25 cellular contexts compared by ENCODE assay signal in genomic region chr9:123924727-123925126, GRCh38.
"Had no signal": no experiment of that assay in that cellular context is flagged by ENCODE, and none has a peak within 500 bp of the region (broad histone marks: within the 10 kb centered on the region; RNA-seq: fewer than 3 reads in every experiment).

No MANE protein-coding gene starts in this region.

- H3K27me3 ChIP-seq: ovary, sigmoid colon, stomach, tibial artery had no signal

- H3K27me3 Mint-ChIP-seq: activated B cell treated with CpG ODN at 0.5 μM for 24 hours; activated CD8-positive, alpha-beta memory T cell treated with anti-CD3 and anti-CD28 coated beads, Interleukin-2, amount 10 ng/mL, durations not matched to agents 7 days and 5 days; activated naive CD4-positive, alpha-beta T cell treated with anti-CD3 and anti-CD28 coated beads, Interleukin-2, amount 50 U/mL, for 24 hours; naive B cell; progenitor cell of endocrine pancreas; stimulated activated naive B cell treated with anti-CD40 and anti-IgM and Interleukin-4, amounts not matched to agents 10 μg/mL and 1 μg/mL and 100 μg/mL, for 72 hours had no signal

- H3K9me3 Mint-ChIP-seq: activated naive CD4-positive, alpha-beta T cell treated with anti-CD3 and anti-CD28 coated beads, Interleukin-2, amount 50 U/mL, for 24 hours had no signal

- DNase-seq: activated B cell treated with CpG ODN at 0.5 μM for 24 hours; activated CD4-positive, alpha-beta T cell treated with anti-CD3 and anti-CD28 coated beads, Interleukin-2, amount 50 U/mL, for 1 hour; activated CD8-positive, alpha-beta memory T cell treated with anti-CD3 and anti-CD28 coated beads, Interleukin-2, amount 10 ng/mL, durations not matched to agents 7 days and 5 days; activated CD8-positive, alpha-beta T cell treated with anti-CD3 and anti-CD28 coated beads, Interleukin-2, amount 10 ng/mL, durations not matched to agents 7 days and 5 days; activated T-cell treated with anti-CD3 and anti-CD28 coated beads, Interleukin-2, amount 50 U/mL, for 48 hours; anterior cingulate cortex; dermis blood vessel endothelial cell; effector CD4-positive, alpha-beta T cell; left ventricle myocardium inferior; naive B cell; nephron progenitor cell; ovary; sigmoid colon; stimulated activated CD4-positive, alpha-beta T cell treated with anti-CD3 and anti-CD28 coated beads, Interleukin-1b, Interleukin-23, amount 100 ng/mL, for 48 hours; stimulated activated naive B cell treated with anti-CD40 and anti-IgM and Interleukin-4, amounts not matched to agents 10 μg/mL and 1 μg/mL and 100 μg/mL, for 72 hours; stomach; T-helper 9 cell; tibial artery; upper lobe of right lung had no signal

- H3K27ac ChIP-seq: left ventricle myocardium inferior, ovary, sigmoid colon, stomach, tibial artery, upper lobe of right lung had no signal

- H3K4me2 ChIP-seq: smooth muscle cell had no signal

- H3K36me3 ChIP-seq: left ventricle myocardium inferior, ovary, sigmoid colon, stomach, tibial artery, upper lobe of right lung had no signal

- H3K27ac Mint-ChIP-seq: activated B cell treated with CpG ODN at 0.5 μM for 24 hours; activated CD8-positive, alpha-beta memory T cell treated with anti-CD3 and anti-CD28 coated beads, Interleukin-2, amount 10 ng/mL, durations not matched to agents 7 days and 5 days; activated CD8-positive, alpha-beta T cell treated with anti-CD3 and anti-CD28 coated beads, Interleukin-2, amount 10 ng/mL, durations not matched to agents 7 days and 5 days; activated naive CD4-positive, alpha-beta T cell treated with anti-CD3 and anti-CD28 coated beads, Interleukin-2, amount 50 U/mL, for 24 hours; activated T-helper 2 cell treated with anti-CD3 and anti-CD28 coated beads, Interferon-gamma antibody, Interleukin-2, Interleukin-4, amounts not matched to agents 10 μg/mL and 5 μg/mL and 100 μg/mL, durations not matched to agents 14 hours and 24 hours and 36 hours; nephron progenitor cell; progenitor cell of endocrine pancreas; stimulated activated naive B cell treated with anti-CD40 and anti-IgM and Interleukin-4, amounts not matched to agents 10 μg/mL and 1 μg/mL and 100 μg/mL, for 72 hours; T-helper 1 cell treated with Interleukin-12 subunit alpha and Interleukin-12 subunit beta and Interleukin-4 antibody, amounts not matched to agents 30 μg/mL and 1 μg/mL, for 36 hours had no signal

- ATAC-seq: activated CD8-positive, alpha-beta memory T cell treated with anti-CD3 and anti-CD28 coated beads, Interleukin-2, amount 10 ng/mL, durations not matched to agents 7 days and 5 days; activated CD8-positive, alpha-beta T cell treated with anti-CD3 and anti-CD28 coated beads, Interleukin-2, amount 10 ng/mL, durations not matched to agents 7 days and 5 days; stimulated activated naive B cell treated with anti-CD40 and anti-IgM and Interleukin-4, amounts not matched to agents 10 μg/mL and 1 μg/mL and 100 μg/mL, for 72 hours; upper lobe of right lung had no signal

- H3K4me3 ChIP-seq: left ventricle myocardium inferior, lung, ovary, sigmoid colon, smooth muscle cell, stomach, tibial artery, upper lobe of right lung had no signal

- H3K9me3 ChIP-seq: ovary, sigmoid colon, stomach, tibial artery, upper lobe of right lung had no signal

- H3K4me3 Mint-ChIP-seq: activated B cell treated with CpG ODN at 0.5 μM for 24 hours; activated CD8-positive, alpha-beta memory T cell treated with anti-CD3 and anti-CD28 coated beads, Interleukin-2, amount 10 ng/mL, durations not matched to agents 7 days and 5 days; activated CD8-positive, alpha-beta T cell treated with anti-CD3 and anti-CD28 coated beads, Interleukin-2, amount 10 ng/mL, durations not matched to agents 7 days and 5 days; activated naive CD4-positive, alpha-beta T cell treated with anti-CD3 and anti-CD28 coated beads, Interleukin-2, amount 50 U/mL, for 24 hours; nephron progenitor cell; stimulated activated naive B cell treated with anti-CD40 and anti-IgM and Interleukin-4, amounts not matched to agents 10 μg/mL and 1 μg/mL and 100 μg/mL, for 72 hours; T-helper 1 cell treated with Interleukin-12 subunit alpha and Interleukin-12 subunit beta and Interleukin-4 antibody, amounts not matched to agents 30 μg/mL and 1 μg/mL, for 36 hours had no signal
